24 cellular contexts compared by ENCODE assay signal in the genomic region with DNA sequence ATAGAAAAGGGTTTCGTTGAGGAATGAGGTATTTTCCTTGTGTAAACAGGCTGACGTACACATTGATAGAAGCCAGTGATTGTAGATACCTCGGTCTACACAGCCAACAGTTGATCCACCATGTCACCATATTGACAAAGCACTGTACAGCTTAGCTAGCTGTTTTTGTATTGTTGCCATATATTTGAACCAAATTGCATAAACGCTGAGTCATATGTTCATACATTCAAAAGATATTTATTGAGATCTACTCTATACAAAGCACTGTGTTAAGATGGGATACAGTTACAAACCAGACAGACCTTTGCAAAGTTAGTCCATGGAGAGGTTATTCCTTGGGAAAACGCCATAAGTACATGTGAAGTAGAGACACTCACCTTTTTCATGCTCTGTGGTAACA.
"Had no signal": no experiment of that assay in that cellular context is flagged by ENCODE, and none has a peak within 500 bp of the region (broad histone marks: within the 10 kb centered on the region; RNA-seq: fewer than 3 reads in every experiment).

No MANE protein-coding gene starts in this region.

- H3K4me3 ChIP-seq: esophagus squamous epithelium, heart right ventricle, ovary, prostate gland, upper lobe of left lung had no signal

- H3K9me3 ChIP-seq: esophagus squamous epithelium, heart right ventricle, neutrophil, ovary, prostate gland, upper lobe of left lung had no signal

- ATAC-seq: activated CD4-positive, alpha-beta T cell treated with anti-CD3 and anti-CD28 coated beads for 36 hours; activated T-cell treated with anti-CD3 and anti-CD28 coated beads, Interleukin-2, amount 50 U/mL, for 4 hours; heart right ventricle; left colon; T-helper 17 cell had no signal

- H3K27me3 ChIP-seq: esophagus squamous epithelium, heart right ventricle, neutrophil, ovary, upper lobe of left lung had no signal

- H3K27ac ChIP-seq: esophagus squamous epithelium, heart right ventricle, neutrophil, ovary, prostate gland had no signal

- FAIRE-seq: colon, endothelial cell of umbilical vein, keratinocyte had no signal

- H3K36me3 ChIP-seq: esophagus squamous epithelium, heart right ventricle, neutrophil, ovary, prostate gland, upper lobe of left lung had no signal

- DNase-seq: activated B cell treated with CpG ODN at 0.5 μM for 24 hours; activated CD4-positive, alpha-beta T cell treated with anti-CD3 and anti-CD28 coated beads for 36 hours; activated CD4-positive, alpha-beta T cell treated with anti-CD3 and anti-CD28 coated beads, Interleukin-2, amount 50 U/mL, for 4 hours; activated CD8-positive, alpha-beta memory T cell treated with anti-CD3 and anti-CD28 coated beads for 24 hours; activated CD8-positive, alpha-beta memory T cell treated with anti-CD3 and anti-CD28 coated beads, Interleukin-2, amount 50 U/mL, for 4 hours; activated naive CD4-positive, alpha-beta T cell treated with Interleukin-2 at 50 U/mL for 16 hours; activated naive CD8-positive, alpha-beta T cell treated with anti-CD3 and anti-CD28 coated beads for 36 hours; activated T-cell treated with anti-CD3 and anti-CD28 coated beads, Interleukin-2, amount 50 U/mL, for 4 hours; amygdala; effector memory CD4-positive, alpha-beta T cell; esophagus squamous epithelium; heart right ventricle; left colon; mesenchymal stem cell; ovary; stimulated activated CD4-positive, alpha-beta T cell treated with anti-CD3 and anti-CD28 coated beads, Interleukin-4, amount 100 ng/mL, for 24 hours; stimulated activated naive CD4-positive, alpha-beta T cell treated with Interleukin-2 at 50 U/mL for 16 hours; T-helper 17 cell; upper lobe of left lung had no signal

- H3K4me1 ChIP-seq: prostate gland had no signal
